Comparison of ENCODE assay signal across 16 cellular contexts in genomic region chrX:69140837-69141236, GRCh38. TPM values are rescaled to one million over a fixed set of nuclear protein-coding genes. Genes with fewer than 3 reads are reported as not detected.
DNase-seq lines count a peak whose midpoint lies in the region; FAIRE-seq and TF ChIP-seq lines count a peak whose summit lies in the region.
"Had no signal": no experiment of that assay in that cellular context is flagged by ENCODE, and none has a peak within 500 bp of the region (broad histone marks: within the 10 kb centered on the region; RNA-seq: fewer than 3 reads in every experiment).

No MANE protein-coding gene starts in this region.

- peak; percentile 56 for DNase-seq in chondrocyte (ENCODE audit: low spot score)
- DNase-seq in kidney = peak; percentile 57
- DNase-seq in neural progenitor cell (ENCODE audit: low spot score) = no peak
- DNase-seq in nucleus accumbens (lab: John Stamatoyannopoulos, UW) = no peak
- no peak for DNase-seq in immature natural killer cell
- no peak for DNase-seq in DMS 273 (lab: John Stamatoyannopoulos, UW; ENCODE audit: unreplicated experiment)
- DNase-seq: C1 segment of cervical spinal cord; Calu3; CD4-positive, alpha-beta memory T cell; COR-L47; DMS153; EL; GDM1; H9 had no signal

- H3K27ac Mint-ChIP-seq in chondrocyte (ENCODE audit: unreplicated experiment) = no peak overlapping the region
- peak overlapping the region; percentile 11 for H3K27ac Mint-ChIP-seq in neural progenitor cell
- H3K27ac Mint-ChIP-seq in immature natural killer cell = no peak overlapping the region
- H3K27ac Mint-ChIP-seq: GM23338, H9 had no signal

- intact Hi-C loops in kidney (cut with DNase I) = no loop called here

- H3K27me3 Mint-ChIP-seq in chondrocyte (ENCODE audit: low read depth) (no peaks in the 10 kb centered on the region), neural progenitor cell (ENCODE audit: insufficient read depth, low read depth) (peaks cover 14% of the 10 kb centered on the region), immature natural killer cell (ENCODE audit: low read depth in 3 of 3) (peaks cover 0 to 7% (median 1%) of the 10 kb centered on the region in 3 donors)

- H3K9ac ChIP-seq in kidney (ENCODE audit: low read length in 2 of 2) = no peak overlapping the region
- H3K9ac ChIP-seq in neural progenitor cell = no peak overlapping the region

- no peak for TF ChIP-seq CTCF in chondrocyte (IDR thresholded peaks at IDR 0.05)
- TF ChIP-seq CTCF in kidney (IDR thresholded peaks at IDR 0.05; ENCODE audit: borderline replicate concordance, extremely low read depth, insufficient read depth) = no peak
- no peak for TF ChIP-seq CTCF in neural progenitor cell (IDR thresholded peaks at IDR 0.05)

- no peak overlapping the region for H3K27ac ChIP-seq in kidney (ENCODE audit: low read depth in 2 of 2, low read length in 2 of 2)
- H3K27ac ChIP-seq in neural progenitor cell = no peak overlapping the region

- H3K4me1 Mint-ChIP-seq in chondrocyte (ENCODE audit: low read depth) = peaks cover 12% of the 10 kb centered on the region
- peaks cover 70% of the 10 kb centered on the region for H3K4me1 Mint-ChIP-seq in neural progenitor cell
- H3K4me1 Mint-ChIP-seq in immature natural killer cell = peaks cover 0 to 2% of the 10 kb centered on the region in 2 donors
- H3K4me1 Mint-ChIP-seq: CD4-positive, alpha-beta memory T cell had no signal

- no peak for FAIRE-seq in kidney (lab: Jason Lieb, UNC)
- FAIRE-seq: GM12878 had no signal

- H3K36me3 Mint-ChIP-seq in chondrocyte (ENCODE audit: low read depth) = no peaks in the 10 kb centered on the region
- no peaks in the 10 kb centered on the region for H3K36me3 Mint-ChIP-seq in neural progenitor cell
- H3K36me3 Mint-ChIP-seq in immature natural killer cell = no peaks in the 10 kb centered on the region
- H3K36me3 Mint-ChIP-seq: CD4-positive, alpha-beta memory T cell had no signal

- H3K79me2 ChIP-seq in neural progenitor cell (ENCODE audit: low read depth) = no peaks in the 10 kb centered on the region

- H3K9me3 ChIP-seq in kidney (ENCODE audit: control insufficient read depth in 1 of 2, low read length in 2 of 2) (no peaks in the 10 kb centered on the region), neural progenitor cell (ENCODE audit: low read depth) (no peaks in the 10 kb centered on the region)

- H2AFZ ChIP-seq in neural progenitor cell (replicated peaks) = no peak overlapping the region
- H2AFZ ChIP-seq: GM23338 had no signal

- H3K9me3 Mint-ChIP-seq in chondrocyte (ENCODE audit: low read depth) = peaks cover 7% of the 10 kb centered on the region
- H3K9me3 Mint-ChIP-seq in neural progenitor cell = peaks cover 4% of the 10 kb centered on the region
- peaks cover 0 to 4% (median 0%) of the 10 kb centered on the region in 6 donors for H3K9me3 Mint-ChIP-seq in immature natural killer cell
- H3K9me3 Mint-ChIP-seq: CD4-positive, alpha-beta memory T cell; GM23338 had no signal

- H3K4me3 Mint-ChIP-seq in chondrocyte (ENCODE audit: unreplicated experiment) (no peak overlapping the region), neural progenitor cell (no peak overlapping the region), immature natural killer cell (no peak overlapping the region)
- H3K4me3 Mint-ChIP-seq: CD4-positive, alpha-beta memory T cell; GM23338 had no signal

- H3K4me2 ChIP-seq in neural progenitor cell = no peak overlapping the region
- H3K4me2 ChIP-seq: GM23338 had no signal

- no peaks in the 10 kb centered on the region for H3K27me3 ChIP-seq in neural progenitor cell

- H4K20me1 ChIP-seq in neural progenitor cell (ENCODE audit: low read depth) = no peaks in the 10 kb centered on the region

- H3F3A ChIP-seq in neural progenitor cell (ENCODE audit: low read depth) = peaks cover 32% of the 10 kb centered on the region

- peaks cover 0 to 4% of the 10 kb centered on the region in 2 donors for H3K4me1 ChIP-seq in kidney (ENCODE audit: control insufficient read depth in 1 of 2, insufficient read depth in 1 of 2, low read depth in 1 of 2, low read length in 2 of 2)
- peaks cover 46% of the 10 kb centered on the region for H3K4me1 ChIP-seq in neural progenitor cell

- H3K4me3 ChIP-seq in kidney (ENCODE audit: low read length in 2 of 2) = no peak overlapping the region
- H3K4me3 ChIP-seq in neural progenitor cell = no peak overlapping the region
- H3K4me3 ChIP-seq: GM12878, GM23338 had no signal

- H3K36me3 ChIP-seq in kidney (ENCODE audit: control insufficient read depth in 1 of 2, insufficient read depth in 2 of 2, low read length in 2 of 2) = no peaks in the 10 kb centered on the region
- no peaks in the 10 kb centered on the region for H3K36me3 ChIP-seq in neural progenitor cell

RNA-seq across cellular contexts. Expression of gene PJA1, which starts 24.4 kb away (rescaled TPM):
- 20.7 to 34.8 TPM (median 30.1 TPM) in 3 replicates for total RNA-seq in chondrocyte
- 29.9 TPM for total RNA-seq in kidney
- 27.1 TPM for polyA plus RNA-seq in kidney (ENCODE audit: insufficient read depth, low read depth, low replicate concordance)
- total RNA-seq in neural progenitor cell (ENCODE audit: low replicate concordance) = 53.6 and 62.1 TPM in 2 replicates
- polyA plus RNA-seq in immature natural killer cell = 10 to 100 TPM; 28.9 to 42.2 (median 36.4) TPM

Comparison
In these comparisons a context has a peak if more than half of its experiments do, and no peak if none do; other contexts are left out.
1. DNase-seq: peak in chondrocyte (single experiment) and kidney (single experiment); none in neural progenitor cell (single experiment), nucleus accumbens (0 of 56), immature natural killer cell (0 of 3) and DMS 273 (single experiment).